10 cellular contexts compared by ENCODE assay signal in the genomic region with DNA sequence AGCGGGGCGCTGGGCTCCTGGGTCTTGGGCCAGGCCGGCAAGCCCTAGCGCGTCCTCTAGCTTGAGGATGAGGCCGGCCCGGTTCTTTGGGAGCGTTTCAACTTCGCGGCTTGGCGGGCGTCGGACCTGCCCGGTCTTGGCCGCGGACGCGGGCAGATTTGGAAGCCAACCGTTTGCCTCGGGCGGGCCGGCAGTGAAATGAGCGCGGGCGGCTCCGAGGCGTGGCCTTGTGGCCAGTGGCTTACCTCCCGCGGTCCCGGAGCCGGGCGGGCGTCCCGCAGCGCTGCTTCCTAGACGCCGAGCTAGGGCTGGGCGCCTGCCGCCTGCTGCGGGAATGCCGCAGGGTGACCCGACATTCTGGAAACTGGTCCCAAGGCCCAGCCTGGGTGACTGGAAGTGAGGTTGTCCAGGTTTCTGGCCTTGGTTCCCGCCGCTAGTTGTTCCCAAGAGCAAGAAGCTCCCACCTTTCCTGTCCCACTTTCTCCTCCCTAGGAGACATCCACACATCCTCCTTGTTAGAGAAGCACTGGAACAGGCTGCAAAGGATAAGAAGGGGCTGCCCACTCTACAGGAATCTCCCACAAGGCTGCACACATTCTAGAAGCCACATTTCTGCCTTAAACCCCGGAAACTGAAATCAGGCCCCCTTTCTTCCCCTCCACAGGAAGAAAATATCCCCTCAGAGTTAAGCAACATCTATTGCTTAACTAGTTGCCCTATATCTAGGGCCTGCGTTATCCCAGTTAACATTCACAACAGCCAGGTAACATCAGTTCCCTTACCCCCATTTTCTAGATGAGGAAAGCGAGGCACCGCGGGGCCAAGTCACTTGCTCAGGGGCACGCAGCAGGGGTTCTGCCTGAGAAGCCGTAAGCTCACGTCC. TPM values are rescaled to one million over a fixed set of nuclear protein-coding genes. Genes with fewer than 3 reads are reported as not detected.
DNase-seq lines count a peak whose midpoint lies in the region; ATAC-seq and TF ChIP-seq lines count a peak whose summit lies in the region.
"Had no signal": no experiment of that assay in that cellular context is flagged by ENCODE, and none has a peak within 500 bp of the region (broad histone marks: within the 10 kb centered on the region; RNA-seq: fewer than 3 reads in every experiment).

No MANE protein-coding gene starts in this region.

- no peak overlapping the region for H2BK15ac ChIP-seq in H9 (ENCODE audit: low read depth, low read length)

- H2AFZ ChIP-seq in ACC112 (ENCODE audit: low read length, unreplicated experiment): peak overlapping the region; percentile 22
- H2AFZ ChIP-seq in H9 (ENCODE audit: low read length): no peak overlapping the region

- no peak overlapping the region for H3K4ac ChIP-seq in H9 (ENCODE audit: low read depth, low read length)

- DNase-seq in H9: peak; percentile 60
- no peak for DNase-seq in T-helper 17 cell
- peak; percentile 55 for DNase-seq in left kidney (ENCODE audit: low read depth, low spot score)
- DNase-seq in kidney glomerular epithelial cell (lab: John Stamatoyannopoulos, UW): no peak
- DNase-seq in effector CD4-positive, alpha-beta T cell: no peak
- DNase-seq in NCI-H2081 treated with DMSO at 0.1 percent for 48 hours (lab: John Stamatoyannopoulos, UW): no peak
- no peak for DNase-seq in activated CD4-positive, alpha-beta T cell treated with anti-CD3 and anti-CD28 coated beads for 4 hours
- DNase-seq: KG1 had no signal

- H3K4me1 Mint-ChIP-seq in H9: peaks cover 39 to 52% of the 10 kb centered on the region in 2 experiments
- H3K4me1 Mint-ChIP-seq in T-helper 17 cell: peaks cover 36% of the 10 kb centered on the region

- H3T11ph ChIP-seq in H9 (ENCODE audit: low read length): no peak overlapping the region

- H3K36me3 ChIP-seq in ACC112 (ENCODE audit: insufficient read depth, low read length): no peaks in the 10 kb centered on the region
- H3K36me3 ChIP-seq: neutrophil had no signal

- H2BK5ac ChIP-seq in H9 (ENCODE audit: insufficient read length, low read length): no peak overlapping the region

- H3K4me3 Mint-ChIP-seq in H9: no peak overlapping the region; a peak in 2 of 5 replicates
- H3K4me3 Mint-ChIP-seq in T-helper 17 cell: peak overlapping the region; percentile 33

- H3K36me3 Mint-ChIP-seq in H9 (ENCODE audit: insufficient read depth in 1 of 3, low read depth in 3 of 3): peaks cover 0 to 1% (median 0%) of the 10 kb centered on the region in 3 experiments; a peak in 1 of 7 replicates
- H3K36me3 Mint-ChIP-seq in T-helper 17 cell (ENCODE audit: low read depth): peaks cover 10% of the 10 kb centered on the region

- H4K5ac ChIP-seq in H9 (ENCODE audit: insufficient read length, low read depth, low read length): no peak overlapping the region

- H3K9me3 Mint-ChIP-seq in H9: peaks cover 4 to 15% of the 10 kb centered on the region in 2 experiments; a peak in 4 of 5 replicates

- peaks cover 21% of the 10 kb centered on the region for H3K4me1 ChIP-seq in ACC112 (ENCODE audit: control insufficient read depth, insufficient read depth, low read length, unreplicated experiment)
- no peaks in the 10 kb centered on the region; the same call in 1 of the 2 replicates for H3K4me1 ChIP-seq in H9 (ENCODE audit: insufficient read depth, low read length)

- H2BK120ac ChIP-seq in H9 (ENCODE audit: low read depth, low read length, poor library complexity, severe bottlenecking): no peak overlapping the region

- H3K27ac ChIP-seq in ACC112 (ENCODE audit: low read depth, low read length) (no peak overlapping the region), H9 (ENCODE audit: insufficient read length, low read depth, low read length) (no peak overlapping the region)
- H3K27ac ChIP-seq: neutrophil had no signal

- no peak overlapping the region for H3K18ac ChIP-seq in H9 (ENCODE audit: insufficient read length, low read depth, low read length)

- ATAC-seq in T-helper 17 cell: no peak

- no peak overlapping the region for H4K8ac ChIP-seq in H9 (replicated peaks; ENCODE audit: insufficient read length, low read depth, low read length)

- H3K14ac ChIP-seq in H9 (ENCODE audit: insufficient read depth, low read length): no peak overlapping the region

- H3K23me2 ChIP-seq in H9 (ENCODE audit: insufficient read length, low read depth, low read length, poor library complexity, severe bottlenecking): peaks cover 9% of the 10 kb centered on the region

- no peak overlapping the region; the same call in 1 of the 2 replicates for H3K4me3 ChIP-seq in ACC112 (ENCODE audit: low read depth, low read length)

- H3K27me3 Mint-ChIP-seq in H9 (ENCODE audit: low read depth) (peaks cover 92% of the 10 kb centered on the region), T-helper 17 cell (peaks cover 51% of the 10 kb centered on the region)

- no peak overlapping the region for H2BK20ac ChIP-seq in H9 (ENCODE audit: low read depth, low read length, poor library complexity, severe bottlenecking)

- H3K79me1 ChIP-seq in H9 (ENCODE audit: insufficient read depth, low read depth, low read length, poor library complexity, severe bottlenecking): no peaks in the 10 kb centered on the region

- H4K91ac ChIP-seq in H9 (ENCODE audit: insufficient read length, low read depth, low read length): no peak overlapping the region

- no peak; the same call in 2 of the 3 replicates for TF ChIP-seq CTCF in H9 (conservative IDR thresholded peaks at IDR 0.05)

- no CpG with 5 or more reads among the region's 52 CpGs for WGBS in H9 (ENCODE audit: extremely low coverage, insufficient read length, low lambda C conversion rate)

- H3K9ac ChIP-seq in H9 (ENCODE audit: extremely low read depth, insufficient read length, low read length): no peak overlapping the region

- H4K20me1 ChIP-seq in H9 (ENCODE audit: control insufficient read depth, insufficient read depth, insufficient read length): no peaks in the 10 kb centered on the region

- H3K79me2 ChIP-seq in ACC112 (ENCODE audit: control insufficient read depth, insufficient read depth, low read length, unreplicated experiment) (no peaks in the 10 kb centered on the region), H9 (ENCODE audit: insufficient read depth, low read length) (no peaks in the 10 kb centered on the region)

- no peak overlapping the region for H3K23ac ChIP-seq in H9 (ENCODE audit: insufficient read length, low read depth, low read length)

- peak overlapping the region; percentile 4 for H3K4me2 ChIP-seq in H9 (ENCODE audit: insufficient read depth, insufficient read length, low read length)

- H3K27ac Mint-ChIP-seq in H9: no peak overlapping the region
- peak overlapping the region; percentile 79 for H3K27ac Mint-ChIP-seq in T-helper 17 cell

- H3K27me3 ChIP-seq in ACC112 (ENCODE audit: insufficient read depth, low read length) (peaks cover 88% of the 10 kb centered on the region), H9 (ENCODE audit: insufficient read depth, low read length) (peaks cover 79% of the 10 kb centered on the region)

- no peak overlapping the region for H2AK5ac ChIP-seq in H9 (ENCODE audit: insufficient read length, low read length)

- no peak overlapping the region for H2BK12ac ChIP-seq in H9 (ENCODE audit: insufficient read length, low read depth, low read length)

- H3K56ac ChIP-seq in H9 (ENCODE audit: insufficient read length, low read depth, low read length): no peak overlapping the region

- no peaks in the 10 kb centered on the region for H3K9me3 ChIP-seq in H9 (ENCODE audit: control insufficient read depth, low read depth, low read length)
- peaks cover 2% of the 10 kb centered on the region for H3K9me3 ChIP-seq in T-helper 17 cell (ENCODE audit: control insufficient read depth, low read length, poor library complexity, severe bottlenecking)
- H3K9me3 ChIP-seq: neutrophil had no signal

RNA-seq across cellular contexts. Expression of gene CBX8, which starts 4.5 kb away (rescaled TPM):
- total RNA-seq in H9 (2021) (1.2 and 2.9 TPM in 2 replicates), T-helper 17 cell (1 to 10 TPM; 2.5 to 3.6 TPM)

RNA-seq across cellular contexts. Expression of gene CBX2, which starts 23.4 kb away (rescaled TPM):
- total RNA-seq in H9 (2021): 77.4 and 79.4 TPM in 2 replicates
- total RNA-seq in T-helper 17 cell: under 1 TPM in 1 of 2 donors, not detected in 1; 0.18 TPM

RNA-seq across cellular contexts. Expression of gene CBX4, which starts 37.8 kb away (rescaled TPM):
- total RNA-seq in H9 (2021) (5.1 and 6.2 TPM in 2 replicates), T-helper 17 cell (100 to 1,000 TPM; 103 to 110 TPM)

Comparison
In these comparisons a context has a peak if more than half of its experiments do, and no peak if none do; other contexts are left out.
1. DNase-seq: peak in H9 (single experiment) and left kidney (single experiment); none in T-helper 17 cell (0 of 3), kidney glomerular epithelial cell (single experiment), effector CD4-positive, alpha-beta T cell (single experiment), NCI-H2081 treated with DMSO at 0.1 percent for 48 hours (single experiment) and activated CD4-positive, alpha-beta T cell treated with anti-CD3 and anti-CD28 coated beads for 4 hours (0 of 2).
2. RNA of gene CBX2, which starts 23.4 kb away (total RNA-seq): 77.4 to 79.4 TPM in H9; 0.18 TPM in T-helper 17 cell; every median in the first group is over 10 times any median in the second.
3. RNA of gene CBX4, which starts 37.8 kb away (total RNA-seq): 103 to 110 TPM in T-helper 17 cell; 5.1 to 6.2 TPM in H9; every median in the first group is over 10 times any median in the second.